ENCODE assay signal across 20 cellular contexts in the genomic region with DNA sequence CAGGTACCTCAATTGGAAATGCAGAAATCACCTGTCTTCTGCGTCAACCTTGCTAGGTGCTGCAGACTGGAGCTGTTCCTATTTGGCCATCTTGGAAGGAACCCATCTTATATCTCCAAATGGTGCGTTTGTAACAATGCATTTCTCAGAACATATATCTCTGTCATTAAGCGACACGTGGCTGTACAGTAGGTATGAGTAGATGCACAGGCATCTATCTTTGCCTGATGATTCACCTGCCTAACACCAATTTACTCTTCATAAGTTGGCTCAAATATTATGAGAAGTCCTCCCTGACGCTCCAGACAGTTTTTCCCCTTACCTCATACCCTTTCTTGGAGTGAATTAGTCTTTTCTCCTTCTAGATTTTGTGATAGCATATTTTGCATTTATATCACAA. TPM values are rescaled to one million over a fixed set of nuclear protein-coding genes. Genes with fewer than 3 reads are reported as not detected.
DNase-seq lines count a peak whose midpoint lies in the region; FAIRE-seq and TF ChIP-seq lines count a peak whose summit lies in the region.
"Had no signal": no experiment of that assay in that cellular context is flagged by ENCODE, and none has a peak within 500 bp of the region (broad histone marks: within the 10 kb centered on the region; RNA-seq: fewer than 3 reads in every experiment).

No MANE protein-coding gene starts in this region.

- H3K4me1 Mint-ChIP-seq in activated CD4-positive, alpha-beta T cell treated with anti-CD3 and anti-CD28 coated beads, Interleukin-2, amount 10 ng/mL, durations not matched to agents 24 days and 14 days: no peaks in the 10 kb centered on the region
- no peaks in the 10 kb centered on the region for H3K4me1 Mint-ChIP-seq in neural crest cell
- H3K4me1 Mint-ChIP-seq: CD4-positive, CD25-positive, alpha-beta regulatory T cell had no signal

- H2BK20ac ChIP-seq in H1 (ENCODE audit: low read length): no peak overlapping the region

- H2BK15ac ChIP-seq in H1 (ENCODE audit: low read length): no peak overlapping the region

- no peaks in the 10 kb centered on the region for H3K79me1 ChIP-seq in H1 (ENCODE audit: low read depth, low read length)

- H3K4me3 ChIP-seq in H1 (ENCODE audit: extremely low read depth in 1 of 4, insufficient read depth in 2 of 4, low read depth in 3 of 4, low read length in 4 of 4): no peak overlapping the region
- H3K4me3 ChIP-seq: K562 had no signal

- H2AK5ac ChIP-seq in H1 (ENCODE audit: low read depth, low read length): 0 out of 2 replicates have a peak overlapping the region, but pooled peaks have one; percentile 13

- no peaks in the 10 kb centered on the region for H3K36me3 Mint-ChIP-seq in activated CD4-positive, alpha-beta T cell treated with anti-CD3 and anti-CD28 coated beads, Interleukin-2, amount 10 ng/mL, durations not matched to agents 24 days and 14 days (ENCODE audit: low read depth)
- H3K36me3 Mint-ChIP-seq in neural crest cell (ENCODE audit: low read depth): peaks cover 13% of the 10 kb centered on the region
- H3K36me3 Mint-ChIP-seq: CD4-positive, CD25-positive, alpha-beta regulatory T cell had no signal

- H2BK120ac ChIP-seq in H1 (replicated peaks; ENCODE audit: low read depth, low read length): no peak overlapping the region

- H3K14ac ChIP-seq in H1 (ENCODE audit: insufficient read length): no peak overlapping the region

- H3K9me3 Mint-ChIP-seq in activated CD4-positive, alpha-beta T cell treated with anti-CD3 and anti-CD28 coated beads, Interleukin-2, amount 10 ng/mL, durations not matched to agents 24 days and 14 days: peaks cover 24% of the 10 kb centered on the region
- H3K9me3 Mint-ChIP-seq in neural crest cell: peaks cover 9% of the 10 kb centered on the region

- 81% methylated on average over 5 of the region's 5 CpGs; no CpG with 5 or more reads in 1 of the 2 experiments for WGBS in H1 (ENCODE audit: extremely low coverage in 1 of 2, insufficient coverage in 1 of 2, insufficient read length in 1 of 2, insufficient replicate concordance in 2 of 2, low coverage in 1 of 2, low lambda C conversion rate in 2 of 2, missing lambda C conversion rate in 1 of 2), 2 experiments

- H3K27ac Mint-ChIP-seq in activated CD4-positive, alpha-beta T cell treated with anti-CD3 and anti-CD28 coated beads, Interleukin-2, amount 10 ng/mL, durations not matched to agents 24 days and 14 days: no peak overlapping the region
- H3K27ac Mint-ChIP-seq in neural crest cell (ENCODE audit: unreplicated experiment): peak overlapping the region; percentile 69
- H3K27ac Mint-ChIP-seq: CD4-positive, CD25-positive, alpha-beta regulatory T cell; H9 had no signal

- H3K56ac ChIP-seq in H1 (replicated peaks; ENCODE audit: insufficient read length, low read depth, low read length): no peak overlapping the region

- no peak overlapping the region for H3K4ac ChIP-seq in H1 (replicated peaks; ENCODE audit: insufficient read length, low read depth, low read length)

- intact Hi-C loops in activated CD4-positive, alpha-beta T cell treated with anti-CD3 and anti-CD28 coated beads, Interleukin-2, amount 10 ng/mL, durations not matched to agents 24 days and 14 days (cut with micrococcal nuclease): no loop called here

- no peaks in the 10 kb centered on the region for H3K23me2 ChIP-seq in H1 (ENCODE audit: low read depth, low read length)

- H2AFZ ChIP-seq in H1 (ENCODE audit: low read length): no peak overlapping the region

- H3K27me3 Mint-ChIP-seq in activated CD4-positive, alpha-beta T cell treated with anti-CD3 and anti-CD28 coated beads, Interleukin-2, amount 10 ng/mL, durations not matched to agents 24 days and 14 days: peaks cover 27% of the 10 kb centered on the region
- no peaks in the 10 kb centered on the region for H3K27me3 Mint-ChIP-seq in neural crest cell (ENCODE audit: low read depth)

- no peak overlapping the region for H4K5ac ChIP-seq in H1 (ENCODE audit: insufficient read length, low read depth, low read length)

- no peak overlapping the region for H3K23ac ChIP-seq in H1 (ENCODE audit: insufficient read length)

- no peak for FAIRE-seq in H1 (lab: Jason Lieb, UNC)
- FAIRE-seq: K562 had no signal

- no peak overlapping the region for H3K27ac ChIP-seq in H1 (ENCODE audit: low read depth, low read length)
- H3K27ac ChIP-seq: 22Rv1 had no signal

- no peaks in the 10 kb centered on the region for H4K20me1 ChIP-seq in H1 (replicated peaks in 1 of 2; ENCODE audit: control insufficient read depth in 1 of 2, insufficient read depth in 2 of 2, low read length in 2 of 2)

- H2BK12ac ChIP-seq in H1 (ENCODE audit: low read depth, low read length): no peak overlapping the region

- no peak overlapping the region for H4K8ac ChIP-seq in H1 (ENCODE audit: extremely low read depth, insufficient read depth, low read length)

- DNase-seq in activated CD4-positive, alpha-beta T cell treated with anti-CD3 and anti-CD28 coated beads, Interleukin-2, amount 10 ng/mL, durations not matched to agents 24 days and 14 days: peak; percentile 27
- DNase-seq in activated CD4-positive, alpha-beta T cell treated with anti-CD3 and anti-CD28 coated beads for 48 hours: no peak
- peak; percentile 61 for DNase-seq in RKO (ENCODE audit: low spot score)
- DNase-seq in H1 (ENCODE audit: low read depth in 1 of 2, low spot score in 2 of 2): no peak
- no peak for DNase-seq in neural crest cell (ENCODE audit: low read depth, low spot score)
- DNase-seq in DMS 273 (lab: John Stamatoyannopoulos, UW; ENCODE audit: unreplicated experiment): no peak
- DNase-seq in cortex of kidney (lab: John Stamatoyannopoulos, UW): no peak
- DNase-seq in NK-92 (lab: John Stamatoyannopoulos, UW; ENCODE audit: unreplicated experiment): no peak
- DNase-seq: BE2C; CD4-positive, CD25-positive, alpha-beta regulatory T cell; GF-D8; NCI-H1417 treated with DMSO at 0.1 percent for 48 hours; NCI-H187 treated with DMSO at 0.1 percent for 48 hours; NCI-H2227 treated with DMSO at 0.1 percent for 48 hours; NCI-H524; NCI-H82; Right ventricle myocardium superior had no signal

- CTCF ChIA-PET in H1 (lab: Charles Lee; ENCODE audit: partially characterized antibody): no interaction called here

- POLR2A ChIA-PET in H1 (lab: Charles Lee; ENCODE audit: partially characterized antibody): no interaction called here

- no peak overlapping the region for H3K4me3 Mint-ChIP-seq in activated CD4-positive, alpha-beta T cell treated with anti-CD3 and anti-CD28 coated beads, Interleukin-2, amount 10 ng/mL, durations not matched to agents 24 days and 14 days
- no peak overlapping the region for H3K4me3 Mint-ChIP-seq in neural crest cell
- H3K4me3 Mint-ChIP-seq: H9 had no signal

- H4K91ac ChIP-seq in H1 (replicated peaks; ENCODE audit: insufficient read length, low read length): no peak overlapping the region

- H3K36me3 ChIP-seq in H1 (ENCODE audit: control insufficient read depth in 2 of 4, insufficient read depth in 4 of 4, low read length in 3 of 4): no peaks in the 10 kb centered on the region
- H3K36me3 ChIP-seq: BE2C had no signal

- no peak overlapping the region for H3K18ac ChIP-seq in H1 (ENCODE audit: extremely low read depth, low read length)

- H3K4me2 ChIP-seq in H1 (ENCODE audit: insufficient read depth in 1 of 2, low read depth in 2 of 2, low read length in 2 of 2): peak overlapping the region; percentile 1 to 41; a peak in 1 of 4 replicates

- TF ChIP-seq CTCF in H1 (IDR thresholded peaks at IDR 0.05; ENCODE audit: control extremely low read depth in 1 of 3, insufficient read depth in 1 of 3, low read depth in 1 of 3, low read length in 3 of 3): no peak
- no peak for TF ChIP-seq CTCF in neural crest cell (conservative IDR thresholded peaks at IDR 0.05)

- no peak overlapping the region for H3K9ac ChIP-seq in H1 (replicated peaks in 1 of 4; ENCODE audit: extremely low read depth in 1 of 4, low read depth in 3 of 4, low read length in 3 of 4)

- peaks cover 0 to 5% (median 0%) of the 10 kb centered on the region in 4 experiments; a peak in 4 of 7 replicates for H3K4me1 ChIP-seq in H1 (replicated peaks in 1 of 4; ENCODE audit: control insufficient read depth in 3 of 4, insufficient read depth in 4 of 4, low read length in 3 of 4)
- H3K4me1 ChIP-seq: BE2C had no signal

- TF ChIP-seq RAD21 in H1 (IDR thresholded peaks at IDR 0.05 in 1 of 2, conservative IDR thresholded peaks at IDR 0.05 in 1 of 2; ENCODE audit: low read depth in 2 of 2, low read length in 2 of 2): no peak

- no peaks in the 10 kb centered on the region for H3K79me2 ChIP-seq in H1 (ENCODE audit: control insufficient read depth in 1 of 2, insufficient read depth in 2 of 2, low read length in 2 of 2)

- H2BK5ac ChIP-seq in H1 (ENCODE audit: low read depth, low read length): no peak overlapping the region

- no peaks in the 10 kb centered on the region; a peak in 1 of 4 replicates for H3K9me3 ChIP-seq in H1 (ENCODE audit: insufficient read depth in 2 of 2, low read depth in 1 of 2, low read length in 1 of 2)
- H3K9me3 ChIP-seq: BE2C had no signal

- no peak for TF ChIP-seq EP300 in H1 (IDR thresholded peaks at IDR 0.05; ENCODE audit: borderline replicate concordance in 1 of 2, low read depth in 2 of 2, low read length in 2 of 2)

- no peak for TF ChIP-seq POLR2A in H1 (IDR thresholded peaks at IDR 0.05; ENCODE audit: control extremely low read depth in 1 of 2, low read depth in 2 of 2, low read length in 2 of 2)

- H3K27me3 ChIP-seq in H1 (replicated peaks in 1 of 4; ENCODE audit: control insufficient read depth in 3 of 4, extremely low read depth in 1 of 4, insufficient read depth in 3 of 4, low read length in 3 of 4): no peaks in the 10 kb centered on the region
- H3K27me3 ChIP-seq: BE2C had no signal

RNA-seq across cellular contexts. Expression of a gene that starts 44.2 kb away (rescaled TPM):
- 0.07 and 0.24 TPM in 2 replicates for total RNA-seq in activated CD4-positive, alpha-beta T cell treated with anti-CD3 and anti-CD28 coated beads, Interleukin-2, amount 10 ng/mL, durations not matched to agents 24 days and 14 days
- 3.2 and 4.3 TPM in 2 replicates for total RNA-seq in H1 (2021; fragmentation: NEBNext Ultra II Directional; extraction: Animal tissue kit (Norgen Biotek cat#: 25700))
- polyA plus RNA-seq in H1 (2011; rRNA removed): 1.7 and 2.7 TPM in 2 replicates
- 2.0 TPM for polyA plus RNA-seq in H1 (2011; cell fraction: cytosol; rRNA removed)
- polyA plus RNA-seq in H1 (2011; cell fraction: nucleus; rRNA removed): 4.7 TPM
- 2.1 to 3.5 TPM (median 2.7 TPM) in 4 replicates for polyA plus RNA-seq in H1 (2012, experiment 1 of 2)
- polyA plus RNA-seq in H1 (2012, experiment 2 of 2): 0.33 TPM
- 2.5 TPM for polyA plus RNA-seq in H1 (2013, experiment 1 of 2)
- polyA plus RNA-seq in H1 (2013, experiment 2 of 2): 2.7 TPM
- 3.8 and 5.0 TPM in 2 replicates for polyA minus RNA-seq in H1 (2011; rRNA and poly(A)+ RNA removed)
- polyA minus RNA-seq in H1 (2011; cell fraction: cytosol; rRNA and poly(A)+ RNA removed): 3.0 TPM
- polyA minus RNA-seq in H1 (2011; cell fraction: nucleus; rRNA and poly(A)+ RNA removed): 13.4 TPM
- 3.9 and 4.2 TPM in 2 replicates for total RNA-seq in neural crest cell

RNA-seq across cellular contexts. Expression of a gene that starts 44.6 kb away (rescaled TPM):
- 4.7 and 6.2 TPM in 2 replicates for total RNA-seq in activated CD4-positive, alpha-beta T cell treated with anti-CD3 and anti-CD28 coated beads, Interleukin-2, amount 10 ng/mL, durations not matched to agents 24 days and 14 days
- total RNA-seq in H1 (2021; fragmentation: NEBNext Ultra II Directional; extraction: Animal tissue kit (Norgen Biotek cat#: 25700)): 14.3 and 15.3 TPM in 2 replicates
- 3.2 and 6.7 TPM in 2 replicates for polyA plus RNA-seq in H1 (2011; rRNA removed)
- polyA plus RNA-seq in H1 (2011; cell fraction: cytosol; rRNA removed): 7.3 TPM
- polyA plus RNA-seq in H1 (2011; cell fraction: nucleus; rRNA removed): 2.2 TPM
- 6.0 to 8.7 TPM (median 7.3 TPM) in 4 replicates for polyA plus RNA-seq in H1 (2012, experiment 1 of 2)
- 0.62 TPM for polyA plus RNA-seq in H1 (2012, experiment 2 of 2)
- 18.8 TPM for polyA plus RNA-seq in H1 (2013, experiment 1 of 2)
- 19.2 TPM for polyA plus RNA-seq in H1 (2013, experiment 2 of 2)
- polyA minus RNA-seq in H1 (2011; rRNA and poly(A)+ RNA removed): 7.1 and 13.0 TPM in 2 replicates
- 12.4 TPM for polyA minus RNA-seq in H1 (2011; cell fraction: cytosol; rRNA and poly(A)+ RNA removed)
- 16.4 TPM for polyA minus RNA-seq in H1 (2011; cell fraction: nucleus; rRNA and poly(A)+ RNA removed)
- total RNA-seq in neural crest cell: 11.1 and 11.5 TPM in 2 replicates

Comparison
In these comparisons a context has a peak if more than half of its experiments do, and no peak if none do; other contexts are left out.
1. DNase-seq: peak in activated CD4-positive, alpha-beta T cell treated with anti-CD3 and anti-CD28 coated beads, Interleukin-2, amount 10 ng/mL, durations not matched to agents 24 days and 14 days (single experiment) and RKO (single experiment); none in activated CD4-positive, alpha-beta T cell treated with anti-CD3 and anti-CD28 coated beads for 48 hours (single experiment), H1 (0 of 2), neural crest cell (single experiment), DMS 273 (single experiment), cortex of kidney (single experiment) and NK-92 (single experiment).